In the genomic region with DNA sequence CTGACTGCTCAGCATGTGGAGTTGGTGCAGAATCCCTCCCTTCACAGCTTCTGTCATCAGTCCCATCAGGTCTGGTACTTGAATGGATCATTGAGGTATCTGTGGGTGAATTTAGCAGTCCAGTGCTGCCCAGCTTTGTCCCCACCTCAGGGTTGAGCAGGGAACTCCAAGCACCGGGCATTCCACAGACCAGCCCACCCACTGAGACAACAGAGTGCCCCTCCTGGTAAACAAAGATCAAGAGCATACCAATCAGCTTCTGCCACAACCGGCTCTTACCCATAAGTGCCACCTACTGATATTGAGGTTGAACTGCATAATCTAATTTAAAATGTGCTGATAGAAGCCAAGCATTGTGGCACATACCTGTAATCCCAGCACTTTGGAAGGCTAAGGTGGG, we compare ENCODE assay signal across 1 cellular context.
TF ChIP-seq lines count a peak whose summit lies in the region.

No MANE protein-coding gene starts in this region.

TF ChIP-seq in GM23338, 12 proteins besides CTCF, POLR2A, EP300 and RAD21 (continued from another document):
- TF ChIP-seq, protein P1, sequence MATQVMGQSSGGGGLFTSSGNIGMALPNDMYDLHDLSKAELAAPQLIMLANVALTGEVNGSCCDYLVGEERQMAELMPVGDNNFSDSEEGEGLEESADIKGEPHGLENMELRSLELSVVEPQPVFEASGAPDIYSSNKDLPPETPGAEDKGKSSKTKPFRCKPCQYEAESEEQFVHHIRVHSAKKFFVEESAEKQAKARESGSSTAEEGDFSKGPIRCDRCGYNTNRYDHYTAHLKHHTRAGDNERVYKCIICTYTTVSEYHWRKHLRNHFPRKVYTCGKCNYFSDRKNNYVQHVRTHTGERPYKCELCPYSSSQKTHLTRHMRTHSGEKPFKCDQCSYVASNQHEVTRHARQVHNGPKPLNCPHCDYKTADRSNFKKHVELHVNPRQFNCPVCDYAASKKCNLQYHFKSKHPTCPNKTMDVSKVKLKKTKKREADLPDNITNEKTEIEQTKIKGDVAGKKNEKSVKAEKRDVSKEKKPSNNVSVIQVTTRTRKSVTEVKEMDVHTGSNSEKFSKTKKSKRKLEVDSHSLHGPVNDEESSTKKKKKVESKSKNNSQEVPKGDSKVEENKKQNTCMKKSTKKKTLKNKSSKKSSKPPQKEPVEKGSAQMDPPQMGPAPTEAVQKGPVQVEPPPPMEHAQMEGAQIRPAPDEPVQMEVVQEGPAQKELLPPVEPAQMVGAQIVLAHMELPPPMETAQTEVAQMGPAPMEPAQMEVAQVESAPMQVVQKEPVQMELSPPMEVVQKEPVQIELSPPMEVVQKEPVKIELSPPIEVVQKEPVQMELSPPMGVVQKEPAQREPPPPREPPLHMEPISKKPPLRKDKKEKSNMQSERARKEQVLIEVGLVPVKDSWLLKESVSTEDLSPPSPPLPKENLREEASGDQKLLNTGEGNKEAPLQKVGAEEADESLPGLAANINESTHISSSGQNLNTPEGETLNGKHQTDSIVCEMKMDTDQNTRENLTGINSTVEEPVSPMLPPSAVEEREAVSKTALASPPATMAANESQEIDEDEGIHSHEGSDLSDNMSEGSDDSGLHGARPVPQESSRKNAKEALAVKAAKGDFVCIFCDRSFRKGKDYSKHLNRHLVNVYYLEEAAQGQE (IDR thresholded peaks at IDR 0.05; ENCODE audit: unreplicated experiment) = no peak
- no peak for TF ChIP-seq ZNF114 (CRISPR knock-in tag; IDR thresholded peaks at IDR 0.05)
- TF ChIP-seq, protein P2, sequence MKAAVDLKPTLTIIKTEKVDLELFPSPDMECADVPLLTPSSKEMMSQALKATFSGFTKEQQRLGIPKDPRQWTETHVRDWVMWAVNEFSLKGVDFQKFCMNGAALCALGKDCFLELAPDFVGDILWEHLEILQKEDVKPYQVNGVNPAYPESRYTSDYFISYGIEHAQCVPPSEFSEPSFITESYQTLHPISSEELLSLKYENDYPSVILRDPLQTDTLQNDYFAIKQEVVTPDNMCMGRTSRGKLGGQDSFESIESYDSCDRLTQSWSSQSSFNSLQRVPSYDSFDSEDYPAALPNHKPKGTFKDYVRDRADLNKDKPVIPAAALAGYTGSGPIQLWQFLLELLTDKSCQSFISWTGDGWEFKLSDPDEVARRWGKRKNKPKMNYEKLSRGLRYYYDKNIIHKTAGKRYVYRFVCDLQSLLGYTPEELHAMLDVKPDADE (IDR thresholded peaks at IDR 0.05) = no peak
- no peak for TF ChIP-seq ZNF331 (CRISPR knock-in tag; IDR thresholded peaks at IDR 0.05; ENCODE audit: low read depth)
- TF ChIP-seq EZH2 (IDR thresholded peaks at IDR 0.05; ENCODE audit: low read depth, unreplicated experiment) = no peak
- TF ChIP-seq CREB1 (CRISPR knock-in tag; IDR thresholded peaks at IDR 0.05; ENCODE audit: low read depth) = no peak
- no peak for TF ChIP-seq NANOG (IDR thresholded peaks at IDR 0.05; ENCODE audit: borderline replicate concordance)
- TF ChIP-seq ZNF462 (CRISPR knock-in tag; IDR thresholded peaks at IDR 0.05) = no peak; the same call in 1 of the 2 replicates
- no peak for TF ChIP-seq JUNB (IDR thresholded peaks at IDR 0.05; ENCODE audit: unreplicated experiment)
- TF ChIP-seq STAT1 (IDR thresholded peaks at IDR 0.05; ENCODE audit: unreplicated experiment) = no peak
